8 cellular contexts compared by ENCODE assay signal in genomic region chr5:157651623-157652376, GRCh38. TPM values are rescaled to one million over a fixed set of nuclear protein-coding genes. Genes with fewer than 3 reads are reported as not detected.
DNase-seq lines count a peak whose midpoint lies in the region; ATAC-seq and TF ChIP-seq lines count a peak whose summit lies in the region.

No MANE protein-coding gene starts in this region.

- TF ChIP-seq CTCF in AG04449 (IDR thresholded peaks at IDR 0.05; ENCODE audit: insufficient read depth, low read length, missing control alignments), result peak; percentile 44

- H3K9me3 Mint-ChIP-seq in activated naive CD4-positive, alpha-beta T cell treated with anti-CD3 and anti-CD28 coated beads, Interleukin-2, amount 50 U/mL, for 72 hours, result peaks cover 25 to 38% of the 10 kb centered on the region in 2 donors

- CTCF ChIA-PET in AG04449 (lab: Yijun Ruan, JAX), result interaction anchor here (0.7 to 1.5 kb wide), 5 partner anchors 8 to 75 kb away, joined by 3 to 5 read pairs (median 5); no protein-coding TSS in a partner anchor

- peak overlapping the region; percentile 70 to 82 for H3K27ac Mint-ChIP-seq in activated naive CD4-positive, alpha-beta T cell treated with anti-CD3 and anti-CD28 coated beads, Interleukin-2, amount 50 U/mL, for 72 hours

- peak; percentile 75 for ATAC-seq in GM21447 (IDR thresholded peaks at IDR 0.05; ENCODE audit: unreplicated experiment)
- ATAC-seq in activated naive CD4-positive, alpha-beta T cell treated with anti-CD3 and anti-CD28 coated beads, Interleukin-2, amount 50 U/mL, for 72 hours, result peak; percentile 97 to 99

- DNase-seq in AG04449 (ENCODE audit: low read depth, low spot score), result no peak
- DNase-seq in NCI-H69 (lab: John Stamatoyannopoulos, UW), result peak; percentile 74
- peak; percentile 76 to 87 for DNase-seq in activated naive CD4-positive, alpha-beta T cell treated with anti-CD3 and anti-CD28 coated beads, Interleukin-2, amount 50 U/mL, for 72 hours (ENCODE audit: low spot score in 2 of 2)
- DNase-seq in iPS DF 19.7 (ENCODE audit: low read depth, low spot score), result peak; percentile 75
- peak; percentile 42 to 61 for DNase-seq in stimulated activated CD4-positive, alpha-beta T cell treated with anti-CD3 and anti-CD28 coated beads, Interleukin-1b, Interleukin-23, amount 100 ng/mL, for 1 hour (ENCODE audit: low read depth in 2 of 2)
- no peak for DNase-seq in SJCRH30
- DNase-seq in epidermal melanocyte (ENCODE audit: insufficient read length, low spot score), result no peak

- no peak overlapping the region for H3K27ac ChIP-seq in SJCRH30

- H3K36me3 Mint-ChIP-seq in activated naive CD4-positive, alpha-beta T cell treated with anti-CD3 and anti-CD28 coated beads, Interleukin-2, amount 50 U/mL, for 72 hours, result peaks cover 21 to 41% of the 10 kb centered on the region in 2 donors

- no peaks in the 10 kb centered on the region for H3K36me3 ChIP-seq in SJCRH30

- H3K4me3 ChIP-seq in AG04449 (ENCODE audit: low read depth, low read length) (peak overlapping the region; percentile 44), SJCRH30 (no peak overlapping the region)

- H3K4me1 ChIP-seq in SJCRH30, result no peaks in the 10 kb centered on the region

- POLR2A ChIA-PET in AG04449 (lab: Yijun Ruan, JAX), result no interaction called here

- H3K9me3 ChIP-seq in SJCRH30 (replicated peaks), result peaks cover 18% of the 10 kb centered on the region

- H3K27me3 ChIP-seq in SJCRH30, result no peaks in the 10 kb centered on the region

RNA-seq across cellular contexts. Expression of gene SOX30, which starts 0.4 kb away (rescaled TPM):
- total RNA-seq in activated naive CD4-positive, alpha-beta T cell treated with anti-CD3 and anti-CD28 coated beads, Interleukin-2, amount 50 U/mL, for 72 hours, result under 1 TPM in 1 of 2 donors, not detected in 1; 0.14 TPM
- total RNA-seq in SJCRH30 (2014; rRNA removed; shearing (Covaris generic)), result 0.13 TPM in 1 of 2 replicates, not detected in the other

RNA-seq across cellular contexts. Expression of gene C5orf52, which starts 19.5 kb away (rescaled TPM):
- total RNA-seq in activated naive CD4-positive, alpha-beta T cell treated with anti-CD3 and anti-CD28 coated beads, Interleukin-2, amount 50 U/mL, for 72 hours, result not detected
- total RNA-seq in SJCRH30 (2014; rRNA removed; shearing (Covaris generic)), result not detected in 2 replicates

Comparison
In these comparisons a context has a peak if more than half of its experiments do, and no peak if none do; other contexts are left out.
1. DNase-seq: peak in NCI-H69 (single experiment), activated naive CD4-positive, alpha-beta T cell treated with anti-CD3 and anti-CD28 coated beads, Interleukin-2, amount 50 U/mL, for 72 hours (2 of 2), iPS DF 19.7 (single experiment) and stimulated activated CD4-positive, alpha-beta T cell treated with anti-CD3 and anti-CD28 coated beads, Interleukin-1b, Interleukin-23, amount 100 ng/mL, for 1 hour (2 of 2); none in AG04449 (single experiment), SJCRH30 (0 of 2) and epidermal melanocyte (single experiment).